Comparison of ENCODE assay signal across 3 cellular contexts in the genomic region with DNA sequence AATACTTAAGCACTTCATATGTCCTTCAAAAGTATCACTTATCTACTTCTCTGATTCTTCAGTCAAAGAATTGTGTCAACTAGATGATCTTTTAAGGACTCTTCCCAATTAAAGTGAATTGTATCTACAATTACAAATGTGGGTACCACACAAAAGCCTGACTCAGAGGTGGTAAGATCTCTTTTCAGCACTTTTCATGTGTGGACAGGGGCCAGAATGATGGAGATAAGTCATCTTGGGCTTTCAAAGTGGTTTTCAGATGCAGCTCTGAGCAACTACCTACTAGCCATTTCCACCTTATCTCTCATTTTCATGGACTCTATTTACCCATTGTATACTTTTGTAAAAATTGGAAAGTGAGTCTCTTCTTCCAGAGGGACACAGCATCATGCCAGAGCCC.
TF ChIP-seq lines count a peak whose summit lies in the region.

No MANE protein-coding gene starts in this region.

TF ChIP-seq in SK-N-SH, 30 proteins besides CTCF, POLR2A, EP300 and RAD21 (continued from another document):
- TF ChIP-seq, protein P1, sequence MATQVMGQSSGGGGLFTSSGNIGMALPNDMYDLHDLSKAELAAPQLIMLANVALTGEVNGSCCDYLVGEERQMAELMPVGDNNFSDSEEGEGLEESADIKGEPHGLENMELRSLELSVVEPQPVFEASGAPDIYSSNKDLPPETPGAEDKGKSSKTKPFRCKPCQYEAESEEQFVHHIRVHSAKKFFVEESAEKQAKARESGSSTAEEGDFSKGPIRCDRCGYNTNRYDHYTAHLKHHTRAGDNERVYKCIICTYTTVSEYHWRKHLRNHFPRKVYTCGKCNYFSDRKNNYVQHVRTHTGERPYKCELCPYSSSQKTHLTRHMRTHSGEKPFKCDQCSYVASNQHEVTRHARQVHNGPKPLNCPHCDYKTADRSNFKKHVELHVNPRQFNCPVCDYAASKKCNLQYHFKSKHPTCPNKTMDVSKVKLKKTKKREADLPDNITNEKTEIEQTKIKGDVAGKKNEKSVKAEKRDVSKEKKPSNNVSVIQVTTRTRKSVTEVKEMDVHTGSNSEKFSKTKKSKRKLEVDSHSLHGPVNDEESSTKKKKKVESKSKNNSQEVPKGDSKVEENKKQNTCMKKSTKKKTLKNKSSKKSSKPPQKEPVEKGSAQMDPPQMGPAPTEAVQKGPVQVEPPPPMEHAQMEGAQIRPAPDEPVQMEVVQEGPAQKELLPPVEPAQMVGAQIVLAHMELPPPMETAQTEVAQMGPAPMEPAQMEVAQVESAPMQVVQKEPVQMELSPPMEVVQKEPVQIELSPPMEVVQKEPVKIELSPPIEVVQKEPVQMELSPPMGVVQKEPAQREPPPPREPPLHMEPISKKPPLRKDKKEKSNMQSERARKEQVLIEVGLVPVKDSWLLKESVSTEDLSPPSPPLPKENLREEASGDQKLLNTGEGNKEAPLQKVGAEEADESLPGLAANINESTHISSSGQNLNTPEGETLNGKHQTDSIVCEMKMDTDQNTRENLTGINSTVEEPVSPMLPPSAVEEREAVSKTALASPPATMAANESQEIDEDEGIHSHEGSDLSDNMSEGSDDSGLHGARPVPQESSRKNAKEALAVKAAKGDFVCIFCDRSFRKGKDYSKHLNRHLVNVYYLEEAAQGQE (IDR thresholded peaks at IDR 0.05; ENCODE audit: low read depth, low read length) = peak; percentile 84

TF ChIP-seq in SK-N-SH treated with all-trans-retinoic acid at 6 μM for 48 hours, 23 proteins besides CTCF, POLR2A, EP300 and RAD21 (continued from another document):
- TF ChIP-seq, protein P2, sequence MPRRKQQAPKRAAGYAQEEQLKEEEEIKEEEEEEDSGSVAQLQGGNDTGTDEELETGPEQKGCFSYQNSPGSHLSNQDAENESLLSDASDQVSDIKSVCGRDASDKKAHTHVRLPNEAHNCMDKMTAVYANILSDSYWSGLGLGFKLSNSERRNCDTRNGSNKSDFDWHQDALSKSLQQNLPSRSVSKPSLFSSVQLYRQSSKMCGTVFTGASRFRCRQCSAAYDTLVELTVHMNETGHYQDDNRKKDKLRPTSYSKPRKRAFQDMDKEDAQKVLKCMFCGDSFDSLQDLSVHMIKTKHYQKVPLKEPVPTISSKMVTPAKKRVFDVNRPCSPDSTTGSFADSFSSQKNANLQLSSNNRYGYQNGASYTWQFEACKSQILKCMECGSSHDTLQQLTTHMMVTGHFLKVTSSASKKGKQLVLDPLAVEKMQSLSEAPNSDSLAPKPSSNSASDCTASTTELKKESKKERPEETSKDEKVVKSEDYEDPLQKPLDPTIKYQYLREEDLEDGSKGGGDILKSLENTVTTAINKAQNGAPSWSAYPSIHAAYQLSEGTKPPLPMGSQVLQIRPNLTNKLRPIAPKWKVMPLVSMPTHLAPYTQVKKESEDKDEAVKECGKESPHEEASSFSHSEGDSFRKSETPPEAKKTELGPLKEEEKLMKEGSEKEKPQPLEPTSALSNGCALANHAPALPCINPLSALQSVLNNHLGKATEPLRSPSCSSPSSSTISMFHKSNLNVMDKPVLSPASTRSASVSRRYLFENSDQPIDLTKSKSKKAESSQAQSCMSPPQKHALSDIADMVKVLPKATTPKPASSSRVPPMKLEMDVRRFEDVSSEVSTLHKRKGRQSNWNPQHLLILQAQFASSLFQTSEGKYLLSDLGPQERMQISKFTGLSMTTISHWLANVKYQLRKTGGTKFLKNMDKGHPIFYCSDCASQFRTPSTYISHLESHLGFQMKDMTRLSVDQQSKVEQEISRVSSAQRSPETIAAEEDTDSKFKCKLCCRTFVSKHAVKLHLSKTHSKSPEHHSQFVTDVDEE (CRISPR knock-in tag; IDR thresholded peaks at IDR 0.05) = no peak
- TF ChIP-seq ZNF70 (CRISPR knock-in tag; IDR thresholded peaks at IDR 0.05) = no peak
- no peak for TF ChIP-seq PATZ1 (CRISPR knock-in tag; IDR thresholded peaks at IDR 0.05; ENCODE audit: borderline replicate concordance)
- TF ChIP-seq GLIS3 (CRISPR knock-in tag; IDR thresholded peaks at IDR 0.05) = no peak

TF ChIP-seq in GM23338, 12 proteins besides CTCF, POLR2A, EP300 and RAD21 (continued from another document):
- TF ChIP-seq CREB1 (CRISPR knock-in tag; IDR thresholded peaks at IDR 0.05; ENCODE audit: low read depth) (no peak), POLR2AphosphoS5 (IDR thresholded peaks at IDR 0.05; ENCODE audit: low read depth) (no peak), JUNB (IDR thresholded peaks at IDR 0.05; ENCODE audit: unreplicated experiment) (no peak)
